Comparison of ENCODE assay signal across 25 cellular contexts in the genomic region with DNA sequence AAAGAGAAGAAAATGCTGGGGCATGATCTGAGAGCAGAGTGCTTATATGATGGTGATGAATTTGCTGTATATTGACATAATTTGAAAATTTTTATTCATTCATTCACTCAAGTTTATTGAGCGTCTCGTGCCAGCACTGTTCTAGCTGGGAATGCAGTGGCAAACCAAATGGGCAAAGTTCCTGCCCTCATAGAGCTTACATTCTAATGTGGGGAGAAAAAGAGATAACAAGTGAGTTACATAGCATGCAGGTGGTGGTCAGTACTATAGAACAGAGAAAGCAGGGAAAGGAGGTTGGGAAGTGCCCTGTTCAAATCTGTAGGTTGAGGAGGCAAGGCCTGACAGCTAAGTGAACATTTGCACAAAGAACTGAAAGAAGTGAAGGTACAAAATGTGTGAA.
"Had no signal": no experiment of that assay in that cellular context is flagged by ENCODE, and none has a peak within 500 bp of the region (broad histone marks: within the 10 kb centered on the region; RNA-seq: fewer than 3 reads in every experiment).

No MANE protein-coding gene starts in this region.

- H3K36me3 Mint-ChIP-seq: mesothelial cell of epicardium; naive B cell; stimulated activated memory B cell treated with anti-CD40 and anti-IgM and Interleukin-4, amounts not matched to agents 10 μg/mL and 1 μg/mL and 100 μg/mL, for 72 hours had no signal

- H3K4me3 ChIP-seq: hepatocyte, left ventricle myocardium inferior, lung, ovary, sigmoid colon, smooth muscle cell, tibial nerve, upper lobe of right lung, uterus had no signal

- H3K27me3 ChIP-seq: hepatocyte, ovary, sigmoid colon, tibial nerve, upper lobe of right lung, uterus had no signal

- DNase-seq: islet precursor cell; left ventricle myocardium inferior; mesendoderm; naive B cell; ovary; retina; right cardiac atrium; sigmoid colon; stimulated activated CD4-positive, alpha-beta T cell treated with anti-CD3 and anti-CD28 coated beads, Interleukin-1b, Interleukin-23, amount 100 ng/mL, for 48 hours; stimulated activated CD4-positive, alpha-beta T cell treated with anti-CD3 and anti-CD28 coated beads, Interleukin-2, amount 100 ng/mL, for 48 hours; stimulated activated CD4-positive, alpha-beta T cell treated with anti-CD3 and anti-CD28 coated beads, Interleukin-4, amount 100 ng/mL, for 4 hours; stimulated activated CD8-positive, alpha-beta memory T cell treated with anti-CD3 and anti-CD28 coated beads, Interleukin-4, amount 100 ng/mL, for 48 hours; stimulated activated naive CD4-positive, alpha-beta T cell treated with Interleukin-2 at 50 U/mL for 16 hours; stimulated activated naive CD8-positive, alpha-beta T cell treated with anti-CD3 and anti-CD28 coated beads, Interleukin-15, amount 100 ng/mL, for 72 hours; substantia nigra; upper lobe of right lung; uterus had no signal

- H3K9me3 ChIP-seq: left ventricle myocardium inferior, ovary, sigmoid colon, tibial nerve, upper lobe of right lung, uterus had no signal

- H3K4me3 Mint-ChIP-seq: mesothelial cell of epicardium; naive B cell; natural killer cell treated with Interleukin-12 subunit alpha and Interleukin-12 subunit beta and Interleukin-15 and Interleukin-18, amount 100 ng/mL, for 72 hours; stimulated activated memory B cell treated with anti-CD40 and anti-IgM and Interleukin-4, amounts not matched to agents 10 μg/mL and 1 μg/mL and 100 μg/mL, for 72 hours; stimulated activated naive CD8-positive, alpha-beta T cell treated with anti-CD3 and anti-CD28 coated beads, Interleukin-15, amount 100 ng/mL, for 72 hours had no signal

- H3K4me2 ChIP-seq: hepatocyte, smooth muscle cell had no signal

- H2AFZ ChIP-seq: hepatocyte had no signal

- H3K9me3 Mint-ChIP-seq: mesothelial cell of epicardium; natural killer cell treated with Interleukin-12 subunit alpha and Interleukin-12 subunit beta and Interleukin-15 and Interleukin-18, amount 100 ng/mL, for 72 hours; stimulated activated memory B cell treated with anti-CD40 and anti-IgM and Interleukin-4, amounts not matched to agents 10 μg/mL and 1 μg/mL and 100 μg/mL, for 72 hours; stimulated activated naive CD8-positive, alpha-beta T cell treated with anti-CD3 and anti-CD28 coated beads, Interleukin-15, amount 100 ng/mL, for 72 hours had no signal

- H3K36me3 ChIP-seq: ovary, tibial nerve, uterus had no signal

- ATAC-seq: natural killer cell treated with Interleukin-12 subunit alpha and Interleukin-12 subunit beta and Interleukin-15 and Interleukin-18, amount 100 ng/mL, for 72 hours; right cardiac atrium; stimulated activated memory B cell treated with anti-CD40 and anti-IgM and Interleukin-4, amounts not matched to agents 10 μg/mL and 1 μg/mL and 100 μg/mL, for 72 hours; stimulated activated naive CD8-positive, alpha-beta T cell treated with anti-CD3 and anti-CD28 coated beads, Interleukin-15, amount 100 ng/mL, for 72 hours; upper lobe of right lung had no signal

- H3K27ac Mint-ChIP-seq: mesothelial cell of epicardium; naive B cell; natural killer cell treated with Interleukin-12 subunit alpha and Interleukin-12 subunit beta and Interleukin-15 and Interleukin-18, amount 100 ng/mL, for 72 hours; progenitor cell of endocrine pancreas; stimulated activated memory B cell treated with anti-CD40 and anti-IgM and Interleukin-4, amounts not matched to agents 10 μg/mL and 1 μg/mL and 100 μg/mL, for 72 hours; stimulated activated naive CD8-positive, alpha-beta T cell treated with anti-CD3 and anti-CD28 coated beads, Interleukin-15, amount 100 ng/mL, for 72 hours had no signal

- H3K27ac ChIP-seq: hepatocyte, left ventricle myocardium inferior, ovary, sigmoid colon, tibial nerve, upper lobe of right lung, uterus had no signal

- H3K27me3 Mint-ChIP-seq: naive B cell; natural killer cell treated with Interleukin-12 subunit alpha and Interleukin-12 subunit beta and Interleukin-15 and Interleukin-18, amount 100 ng/mL, for 72 hours; progenitor cell of endocrine pancreas; stimulated activated memory B cell treated with anti-CD40 and anti-IgM and Interleukin-4, amounts not matched to agents 10 μg/mL and 1 μg/mL and 100 μg/mL, for 72 hours; stimulated activated naive CD8-positive, alpha-beta T cell treated with anti-CD3 and anti-CD28 coated beads, Interleukin-15, amount 100 ng/mL, for 72 hours had no signal
